Comparison of ENCODE assay signal across 28 cellular contexts in the genomic region with DNA sequence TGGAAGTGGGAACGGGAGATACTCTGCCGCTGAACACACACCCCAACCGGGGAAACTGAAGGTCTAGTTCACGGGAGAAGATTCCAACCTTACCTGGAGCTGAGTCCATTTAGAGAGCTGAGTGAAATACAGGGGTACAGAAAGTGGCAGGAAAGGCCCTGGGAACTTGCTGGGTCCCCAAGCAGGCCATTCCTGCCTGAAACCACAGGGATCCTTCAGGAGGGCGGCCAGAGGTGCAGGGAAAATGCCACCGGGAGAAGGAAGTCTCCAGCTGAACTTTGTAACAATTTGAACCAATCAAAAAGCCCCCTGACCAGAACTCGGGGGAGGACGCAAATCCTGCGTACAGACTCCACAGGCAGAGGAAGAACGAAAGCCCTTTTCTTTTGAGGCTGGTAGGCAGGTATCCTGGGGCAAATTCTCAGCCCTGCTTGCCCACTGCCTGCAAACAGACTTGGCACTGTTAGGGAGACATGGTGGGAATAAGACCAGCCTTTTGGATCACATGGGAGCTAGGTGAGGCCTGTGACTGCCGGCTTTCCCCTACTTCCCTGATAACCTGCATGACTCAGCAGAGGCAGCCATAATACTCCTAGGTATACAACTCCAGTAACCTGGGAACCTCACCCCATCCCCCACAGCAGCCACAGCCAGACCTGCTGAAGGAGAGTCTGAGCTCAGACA.
DNase-seq lines count a peak whose midpoint lies in the region; ATAC-seq and TF ChIP-seq lines count a peak whose summit lies in the region.
"Had no signal": no experiment of that assay in that cellular context is flagged by ENCODE, and none has a peak within 500 bp of the region (broad histone marks: within the 10 kb centered on the region; RNA-seq: fewer than 3 reads in every experiment).

No MANE protein-coding gene starts in this region.

- peak overlapping the region; percentile 92 for H3K27ac Mint-ChIP-seq in GM23338
- H3K27ac Mint-ChIP-seq in progenitor cell of endocrine pancreas, result peak overlapping the region; percentile 79
- H3K27ac Mint-ChIP-seq: activated T-helper 1 cell treated with anti-CD3 and anti-CD28 coated beads, Interleukin-12 subunit alpha, Interleukin-12 subunit beta, Interleukin-2, Interleukin-4 antibody, amounts not matched to agents 30 ng/mL and 10 ng/mL and 1 ng/mL, durations not matched to agents 14 hours and 24 hours and 36 hours; CD14-positive monocyte; mesothelial cell of epicardium; naive thymus-derived CD4-positive, alpha-beta T cell had no signal

- DNase-seq in GM23338 (ENCODE audit: low spot score) (peak; percentile 21), NT2/D1 (ENCODE audit: low read depth, low spot score) (peak; percentile 9), hepatocyte (ENCODE audit: low spot score) (peak; percentile 55), progenitor cell of endocrine pancreas (ENCODE audit: low spot score, unreplicated experiment) (no peak), NCI-H2081 treated with DMSO at 0.1 percent for 48 hours (lab: John Stamatoyannopoulos, UW) (no peak), transverse colon (no peak), ACHN (no peak)
- DNase-seq: activated CD4-positive, alpha-beta T cell treated with anti-CD3 and anti-CD28 coated beads, Interleukin-2, amount 50 U/mL, for 48 hours; activated CD8-positive, alpha-beta memory T cell treated with anti-CD3 and anti-CD28 coated beads, Interleukin-2, amount 50 U/mL, for 4 hours; activated naive CD4-positive, alpha-beta T cell treated with anti-CD3 and anti-CD28 coated beads, Interleukin-2, amount 50 U/mL, for 16 hours; amygdala; DMS 273 treated with DMSO at 0.1 percent for 48 hours; gastrocnemius medialis; GOT3; hippocampal formation; left ventricle myocardium superior; naive thymus-derived CD4-positive, alpha-beta T cell; NCI-H1092; NCI-H187 treated with DMSO at 0.1 percent for 48 hours; NCI-H345; RPMI8226; stimulated activated CD4-positive, alpha-beta T cell treated with anti-CD3 and anti-CD28 coated beads, Interleukin-1b, Interleukin-23, amount 100 ng/mL, for 48 hours; T-helper 1 cell; upper lobe of right lung had no signal

- H4K20me1 ChIP-seq in GM23338 (replicated peaks; ENCODE audit: insufficient read depth) (no peaks in the 10 kb centered on the region), hepatocyte (ENCODE audit: insufficient read depth, poor library complexity, severe bottlenecking) (no peaks in the 10 kb centered on the region)

- TF ChIP-seq CTCF in GM23338 (conservative IDR thresholded peaks at IDR 0.05; ENCODE audit: low read depth in 2 of 2), result no peak
- TF ChIP-seq CTCF in hepatocyte (IDR thresholded peaks at IDR 0.05; ENCODE audit: poor library complexity), result no peak
- no peak for TF ChIP-seq CTCF in progenitor cell of endocrine pancreas (IDR thresholded peaks at IDR 0.05; ENCODE audit: unreplicated experiment)
- TF ChIP-seq CTCF in transverse colon (IDR thresholded peaks at IDR 0.05), result no peak

- H3K27me3 Mint-ChIP-seq in GM23338 (ENCODE audit: insufficient read depth, low read depth, poor library complexity) (no peaks in the 10 kb centered on the region), progenitor cell of endocrine pancreas (no peaks in the 10 kb centered on the region)

- H3K9ac ChIP-seq in NT2/D1 (ENCODE audit: insufficient read length, low read depth), result no peak overlapping the region

- H3K4me3 ChIP-seq in GM23338, result no peak overlapping the region
- no peak overlapping the region for H3K4me3 ChIP-seq in NT2/D1 (ENCODE audit: insufficient read length, low read depth)
- no peak overlapping the region for H3K4me3 ChIP-seq in hepatocyte
- H3K4me3 ChIP-seq in transverse colon, result no peak overlapping the region
- H3K4me3 ChIP-seq: cardiac muscle cell, gastrocnemius medialis, upper lobe of right lung had no signal

- H3K4me3 Mint-ChIP-seq in GM23338 (no peak overlapping the region), progenitor cell of endocrine pancreas (ENCODE audit: low read depth) (no peak overlapping the region)
- H3K4me3 Mint-ChIP-seq: activated T-helper 1 cell treated with anti-CD3 and anti-CD28 coated beads, Interleukin-12 subunit alpha, Interleukin-12 subunit beta, Interleukin-2, Interleukin-4 antibody, amounts not matched to agents 30 ng/mL and 10 ng/mL and 1 ng/mL, durations not matched to agents 14 hours and 24 hours and 36 hours; CD14-positive monocyte; mesothelial cell of epicardium; naive thymus-derived CD4-positive, alpha-beta T cell had no signal

- H3K4me2 ChIP-seq in GM23338 (no peak overlapping the region), hepatocyte (no peak overlapping the region)

- H3K79me2 ChIP-seq in GM23338 (replicated peaks; ENCODE audit: insufficient read depth) (no peaks in the 10 kb centered on the region), hepatocyte (no peaks in the 10 kb centered on the region)

- intact Hi-C loops in transverse colon (cut with DNase I; ENCODE audit: low total_unique reads), result no loop called here

- H3K9me2 ChIP-seq in GM23338 (ENCODE audit: insufficient read depth) (peaks cover 11% of the 10 kb centered on the region), hepatocyte (replicated peaks; ENCODE audit: insufficient read depth) (no peaks in the 10 kb centered on the region)

- ATAC-seq in GM23338, result no peak
- ATAC-seq: gastrocnemius medialis; left ventricle myocardium superior; naive thymus-derived CD4-positive, alpha-beta T cell; upper lobe of right lung had no signal

- H3K9me3 ChIP-seq in NT2/D1 (ENCODE audit: insufficient read depth, low read length) (no peaks in the 10 kb centered on the region), hepatocyte (ENCODE audit: low read depth) (no peaks in the 10 kb centered on the region), transverse colon (no peaks in the 10 kb centered on the region)
- H3K9me3 ChIP-seq: gastrocnemius medialis, upper lobe of right lung had no signal

- TF ChIP-seq EP300 in transverse colon (IDR thresholded peaks at IDR 0.05; ENCODE audit: low read depth), result no peak

- H3K4me1 ChIP-seq in GM23338 (ENCODE audit: insufficient read depth), result 0 out of 2 replicates have a peak, but pooled peaks cover 4% of the 10 kb centered on the region
- H3K4me1 ChIP-seq in NT2/D1 (ENCODE audit: insufficient read depth, insufficient read length), result peaks cover 4% of the 10 kb centered on the region
- H3K4me1 ChIP-seq in hepatocyte (ENCODE audit: insufficient read depth), result no peaks in the 10 kb centered on the region
- no peaks in the 10 kb centered on the region for H3K4me1 ChIP-seq in transverse colon
- H3K4me1 ChIP-seq: gastrocnemius medialis, upper lobe of right lung had no signal

- TF ChIP-seq POLR2A in transverse colon (IDR thresholded peaks at IDR 0.05), result no peak

- H3K36me3 Mint-ChIP-seq in GM23338 (ENCODE audit: low read depth) (no peaks in the 10 kb centered on the region), progenitor cell of endocrine pancreas (ENCODE audit: insufficient read depth) (peaks cover 5% of the 10 kb centered on the region)
- H3K36me3 Mint-ChIP-seq: CD14-positive monocyte; mesothelial cell of epicardium; naive thymus-derived CD4-positive, alpha-beta T cell had no signal

- H3K9me3 Mint-ChIP-seq in GM23338, result no peaks in the 10 kb centered on the region; the same call in 1 of the 3 replicates
- peaks cover 33% of the 10 kb centered on the region for H3K9me3 Mint-ChIP-seq in progenitor cell of endocrine pancreas (ENCODE audit: low read depth)
- H3K9me3 Mint-ChIP-seq: activated T-helper 1 cell treated with anti-CD3 and anti-CD28 coated beads, Interleukin-12 subunit alpha, Interleukin-12 subunit beta, Interleukin-2, Interleukin-4 antibody, amounts not matched to agents 30 ng/mL and 10 ng/mL and 1 ng/mL, durations not matched to agents 14 hours and 24 hours and 36 hours had no signal

- 86% methylated on average over 11 of the region's 11 CpGs for WGBS in hepatocyte (ENCODE audit: low lambda C conversion rate, missing lambda C conversion rate)
- WGBS in transverse colon (ENCODE audit: low coverage in 1 of 2), 2 donors, result 71 to 92% methylated on average over 5 to 11 of the region's 11 CpGs

- H3K36me3 ChIP-seq in GM23338 (ENCODE audit: insufficient read depth), result no peaks in the 10 kb centered on the region
- H3K36me3 ChIP-seq in NT2/D1 (ENCODE audit: insufficient read depth, insufficient read length, low read length), result no peaks in the 10 kb centered on the region
- H3K36me3 ChIP-seq in hepatocyte (replicated peaks; ENCODE audit: insufficient read depth, low read depth), result no peaks in the 10 kb centered on the region
- no peaks in the 10 kb centered on the region for H3K36me3 ChIP-seq in transverse colon
- H3K36me3 ChIP-seq: cardiac muscle cell, gastrocnemius medialis, upper lobe of right lung had no signal

- peaks cover 12% of the 10 kb centered on the region for H3K4me1 Mint-ChIP-seq in GM23338
- H3K4me1 Mint-ChIP-seq in progenitor cell of endocrine pancreas (ENCODE audit: low read depth), result peaks cover 21% of the 10 kb centered on the region
- H3K4me1 Mint-ChIP-seq: CD14-positive monocyte; naive thymus-derived CD4-positive, alpha-beta T cell had no signal

- H2AFZ ChIP-seq in GM23338 (peak overlapping the region; percentile 96), hepatocyte (no peak overlapping the region)

- H3K27ac ChIP-seq in GM23338 (ENCODE audit: low read depth) (no peak overlapping the region), hepatocyte (no peak overlapping the region), transverse colon (no peak overlapping the region)
- H3K27ac ChIP-seq: cardiac muscle cell, gastrocnemius medialis, upper lobe of right lung had no signal

- H3K27me3 ChIP-seq in GM23338 (ENCODE audit: insufficient read depth) (no peaks in the 10 kb centered on the region), NT2/D1 (ENCODE audit: insufficient read depth, insufficient read length) (no peaks in the 10 kb centered on the region), hepatocyte (no peaks in the 10 kb centered on the region), transverse colon (no peaks in the 10 kb centered on the region)
- H3K27me3 ChIP-seq: cardiac muscle cell, gastrocnemius medialis, upper lobe of right lung had no signal

- in situ Hi-C loops in transverse colon (cut with MboI; ENCODE audit: low pct_ligation_motif_present in 1 of 4, low pct_unique_long_range_greater_than_20kb in 1 of 4, low sequenced_read_pairs in 3 of 4) (no loop called here), ACHN (cut with HindIII; ENCODE audit: low pct_ligation_motif_present, low pct_unique_long_range_greater_than_20kb, low sequenced_read_pairs) (no loop called here)

- no peaks in the 10 kb centered on the region for H3F3A ChIP-seq in GM23338 (replicated peaks; ENCODE audit: low read depth)

TF ChIP-seq in GM23338, 12 proteins besides CTCF, POLR2A, EP300 and RAD21:
- no peak for TF ChIP-seq JUNB (IDR thresholded peaks at IDR 0.05; ENCODE audit: unreplicated experiment)

Comparison
In these comparisons a context has a peak if more than half of its experiments do, and no peak if none do; other contexts are left out.
1. DNase-seq: peak in GM23338 (single experiment), NT2/D1 (single experiment) and hepatocyte (single experiment); none in progenitor cell of endocrine pancreas (single experiment), NCI-H2081 treated with DMSO at 0.1 percent for 48 hours (single experiment), transverse colon (single experiment) and ACHN (single experiment).